ENCODE assay signal across 22 cellular contexts in the genomic region with DNA sequence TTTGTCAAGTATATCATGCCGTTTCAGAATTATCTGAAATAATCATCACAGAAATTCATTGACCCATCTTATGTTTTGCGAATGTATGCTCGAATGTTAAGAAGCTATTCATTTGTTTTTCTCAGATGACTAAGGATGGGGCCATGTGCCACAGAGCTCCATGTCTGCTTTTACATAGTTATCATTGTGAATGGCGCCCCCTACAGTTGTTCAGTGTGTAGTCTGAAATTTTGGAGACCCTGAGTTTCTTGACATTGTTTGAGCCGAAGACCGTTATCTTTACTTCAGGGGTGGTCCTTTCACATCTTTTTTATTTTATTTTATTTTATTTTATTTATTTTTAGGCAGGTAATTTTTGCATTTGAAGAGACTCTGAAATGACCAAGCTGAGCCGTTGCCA.
"Had no signal": no experiment of that assay in that cellular context is flagged by ENCODE, and none has a peak within 500 bp of the region (broad histone marks: within the 10 kb centered on the region; RNA-seq: fewer than 3 reads in every experiment).

No MANE protein-coding gene starts in this region.

- H3K4me1 Mint-ChIP-seq: activated naive CD4-positive, alpha-beta T cell treated with anti-CD3 and anti-CD28 coated beads, Interleukin-2, amount 10 ng/mL, durations not matched to agents 7 days and 5 days; naive B cell; stimulated activated naive CD8-positive, alpha-beta T cell treated with anti-CD3 and anti-CD28 coated beads, Interleukin-15, amount 100 ng/mL, for 72 hours had no signal

- H3K27me3 ChIP-seq: right atrium auricular region, tibial artery had no signal

- H3K27ac Mint-ChIP-seq: activated naive CD4-positive, alpha-beta T cell treated with anti-CD3 and anti-CD28 coated beads, Interleukin-2, amount 10 ng/mL, durations not matched to agents 7 days and 5 days; stimulated activated naive CD8-positive, alpha-beta T cell treated with anti-CD3 and anti-CD28 coated beads, Interleukin-15, amount 100 ng/mL, for 72 hours; T-helper 1 cell treated with Interleukin-12 subunit alpha and Interleukin-12 subunit beta and Interleukin-4 antibody, amounts not matched to agents 30 μg/mL and 1 μg/mL, for 36 hours had no signal

- H3K4me1 ChIP-seq: lower lobe of right lung, psoas muscle, right atrium auricular region, tibial artery had no signal

- H3K27ac ChIP-seq: coronary artery, lower lobe of right lung, psoas muscle, right atrium auricular region, tibial artery had no signal

- H3K4me3 Mint-ChIP-seq: activated naive CD4-positive, alpha-beta T cell treated with anti-CD3 and anti-CD28 coated beads, Interleukin-2, amount 10 ng/mL, durations not matched to agents 7 days and 5 days; stimulated activated naive CD8-positive, alpha-beta T cell treated with anti-CD3 and anti-CD28 coated beads, Interleukin-15, amount 100 ng/mL, for 72 hours; T-helper 1 cell treated with Interleukin-12 subunit alpha and Interleukin-12 subunit beta and Interleukin-4 antibody, amounts not matched to agents 30 μg/mL and 1 μg/mL, for 36 hours had no signal

- H3K36me3 ChIP-seq: lower lobe of right lung, right atrium auricular region, tibial artery had no signal

- H3K36me3 Mint-ChIP-seq: activated naive CD4-positive, alpha-beta T cell treated with anti-CD3 and anti-CD28 coated beads, Interleukin-2, amount 10 ng/mL, durations not matched to agents 7 days and 5 days; naive B cell had no signal

- H3K27me3 Mint-ChIP-seq: activated naive CD4-positive, alpha-beta T cell treated with anti-CD3 and anti-CD28 coated beads, Interleukin-2, amount 10 ng/mL, durations not matched to agents 7 days and 5 days; naive B cell; stimulated activated naive CD8-positive, alpha-beta T cell treated with anti-CD3 and anti-CD28 coated beads, Interleukin-15, amount 100 ng/mL, for 72 hours had no signal

- ATAC-seq: left lobe of liver; lower lobe of right lung; psoas muscle; stimulated activated naive CD8-positive, alpha-beta T cell treated with anti-CD3 and anti-CD28 coated beads, Interleukin-15, amount 100 ng/mL, for 72 hours had no signal

- H3K4me3 ChIP-seq: coronary artery, lower lobe of right lung, psoas muscle, right atrium auricular region, tibial artery had no signal

- H3K9me3 ChIP-seq: lower lobe of right lung, right atrium auricular region, tibial artery had no signal

- DNase-seq: activated CD4-positive, alpha-beta T cell treated with anti-CD3 and anti-CD28 coated beads for 4 hours; activated CD4-positive, alpha-beta T cell treated with anti-CD3 and anti-CD28 coated beads, Interleukin-2, amount 50 U/mL, for 48 hours; activated CD4-positive, CD25-positive, alpha-beta regulatory T cell; activated CD8-positive, alpha-beta memory T cell treated with anti-CD3 and anti-CD28 coated beads, Interleukin-2, amount 50 U/mL, for 48 hours; activated effector memory CD4-positive, alpha-beta T cell treated with anti-CD3 and anti-CD28 coated beads, Interleukin-2, amount 50 U/mL, for 16 hours; activated naive CD4-positive, alpha-beta T cell treated with anti-CD3 and anti-CD28 coated beads, Interleukin-2, amount 10 ng/mL, durations not matched to agents 7 days and 5 days; amygdala; cerebellar nuclear complex; foreskin fibroblast; kidney; lower lobe of right lung; mesendoderm; naive B cell; psoas muscle; stimulated activated CD4-positive, alpha-beta T cell treated with anti-CD3 and anti-CD28 coated beads, Interleukin-4, amount 100 ng/mL, for 4 hours; stimulated activated naive CD8-positive, alpha-beta T cell treated with anti-CD3 and anti-CD28 coated beads, Interleukin-15, amount 100 ng/mL, for 72 hours; T1000; tibial artery had no signal
